1 cellular context compared by ENCODE assay signal in the genomic region with DNA sequence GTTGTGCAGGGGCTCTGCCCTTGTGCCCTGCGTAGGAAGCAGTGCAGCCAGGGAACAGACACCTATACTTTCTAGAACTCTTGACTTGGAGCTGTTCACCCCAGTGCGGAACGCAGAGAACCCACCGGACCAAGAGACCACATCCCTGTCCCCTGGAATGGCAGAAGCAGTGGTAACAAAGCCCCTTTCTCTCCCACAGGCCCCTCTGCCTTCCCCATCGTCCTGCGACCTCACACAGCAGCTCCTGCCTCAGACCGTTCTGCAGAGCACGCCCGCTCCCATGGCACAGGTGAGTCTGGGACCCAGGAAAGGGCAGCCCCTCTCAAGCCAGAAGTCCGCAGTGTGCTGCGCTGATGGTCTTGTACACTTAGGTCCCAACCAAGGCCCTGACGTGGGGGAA.
TF ChIP-seq lines count a peak whose summit lies in the region.

No MANE protein-coding gene starts in this region.

TF ChIP-seq in IMR-90, 13 proteins besides CTCF, POLR2A, EP300 and RAD21 (continued from another document):
- TF ChIP-seq CEBPB (IDR thresholded peaks at IDR 0.05; ENCODE audit: low read depth, low read length) (no peak), RFX5 (IDR thresholded peaks at IDR 0.05; ENCODE audit: low read depth, low read length) (no peak), SMC3 (IDR thresholded peaks at IDR 0.05; ENCODE audit: low read depth, low read length) (no peak)
- TF ChIP-seq, protein P1, sequence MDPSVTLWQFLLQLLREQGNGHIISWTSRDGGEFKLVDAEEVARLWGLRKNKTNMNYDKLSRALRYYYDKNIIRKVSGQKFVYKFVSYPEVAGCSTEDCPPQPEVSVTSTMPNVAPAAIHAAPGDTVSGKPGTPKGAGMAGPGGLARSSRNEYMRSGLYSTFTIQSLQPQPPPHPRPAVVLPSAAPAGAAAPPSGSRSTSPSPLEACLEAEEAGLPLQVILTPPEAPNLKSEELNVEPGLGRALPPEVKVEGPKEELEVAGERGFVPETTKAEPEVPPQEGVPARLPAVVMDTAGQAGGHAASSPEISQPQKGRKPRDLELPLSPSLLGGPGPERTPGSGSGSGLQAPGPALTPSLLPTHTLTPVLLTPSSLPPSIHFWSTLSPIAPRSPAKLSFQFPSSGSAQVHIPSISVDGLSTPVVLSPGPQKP (IDR thresholded peaks at IDR 0.05; ENCODE audit: borderline replicate concordance, low read depth, low read length) = no peak
